Comparison of ENCODE assay signal across 2 cellular contexts in genomic region chr2:207729465-207729998, GRCh38.
TF ChIP-seq lines count a peak whose summit lies in the region.

No MANE protein-coding gene starts in this region.

TF ChIP-seq in GM23338, 12 proteins besides CTCF, POLR2A, EP300 and RAD21 (continued from another document):
- TF ChIP-seq STAT1 (IDR thresholded peaks at IDR 0.05; ENCODE audit: unreplicated experiment) = no peak
- no peak for TF ChIP-seq EZH2phosphoT487 (IDR thresholded peaks at IDR 0.05; ENCODE audit: unreplicated experiment)
- TF ChIP-seq EZH2 (IDR thresholded peaks at IDR 0.05; ENCODE audit: low read depth, unreplicated experiment) = no peak
- no peak for TF ChIP-seq POLR2AphosphoS5 (IDR thresholded peaks at IDR 0.05; ENCODE audit: low read depth)
- TF ChIP-seq, protein P1, sequence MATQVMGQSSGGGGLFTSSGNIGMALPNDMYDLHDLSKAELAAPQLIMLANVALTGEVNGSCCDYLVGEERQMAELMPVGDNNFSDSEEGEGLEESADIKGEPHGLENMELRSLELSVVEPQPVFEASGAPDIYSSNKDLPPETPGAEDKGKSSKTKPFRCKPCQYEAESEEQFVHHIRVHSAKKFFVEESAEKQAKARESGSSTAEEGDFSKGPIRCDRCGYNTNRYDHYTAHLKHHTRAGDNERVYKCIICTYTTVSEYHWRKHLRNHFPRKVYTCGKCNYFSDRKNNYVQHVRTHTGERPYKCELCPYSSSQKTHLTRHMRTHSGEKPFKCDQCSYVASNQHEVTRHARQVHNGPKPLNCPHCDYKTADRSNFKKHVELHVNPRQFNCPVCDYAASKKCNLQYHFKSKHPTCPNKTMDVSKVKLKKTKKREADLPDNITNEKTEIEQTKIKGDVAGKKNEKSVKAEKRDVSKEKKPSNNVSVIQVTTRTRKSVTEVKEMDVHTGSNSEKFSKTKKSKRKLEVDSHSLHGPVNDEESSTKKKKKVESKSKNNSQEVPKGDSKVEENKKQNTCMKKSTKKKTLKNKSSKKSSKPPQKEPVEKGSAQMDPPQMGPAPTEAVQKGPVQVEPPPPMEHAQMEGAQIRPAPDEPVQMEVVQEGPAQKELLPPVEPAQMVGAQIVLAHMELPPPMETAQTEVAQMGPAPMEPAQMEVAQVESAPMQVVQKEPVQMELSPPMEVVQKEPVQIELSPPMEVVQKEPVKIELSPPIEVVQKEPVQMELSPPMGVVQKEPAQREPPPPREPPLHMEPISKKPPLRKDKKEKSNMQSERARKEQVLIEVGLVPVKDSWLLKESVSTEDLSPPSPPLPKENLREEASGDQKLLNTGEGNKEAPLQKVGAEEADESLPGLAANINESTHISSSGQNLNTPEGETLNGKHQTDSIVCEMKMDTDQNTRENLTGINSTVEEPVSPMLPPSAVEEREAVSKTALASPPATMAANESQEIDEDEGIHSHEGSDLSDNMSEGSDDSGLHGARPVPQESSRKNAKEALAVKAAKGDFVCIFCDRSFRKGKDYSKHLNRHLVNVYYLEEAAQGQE (IDR thresholded peaks at IDR 0.05; ENCODE audit: unreplicated experiment) = no peak
- TF ChIP-seq, protein P2, sequence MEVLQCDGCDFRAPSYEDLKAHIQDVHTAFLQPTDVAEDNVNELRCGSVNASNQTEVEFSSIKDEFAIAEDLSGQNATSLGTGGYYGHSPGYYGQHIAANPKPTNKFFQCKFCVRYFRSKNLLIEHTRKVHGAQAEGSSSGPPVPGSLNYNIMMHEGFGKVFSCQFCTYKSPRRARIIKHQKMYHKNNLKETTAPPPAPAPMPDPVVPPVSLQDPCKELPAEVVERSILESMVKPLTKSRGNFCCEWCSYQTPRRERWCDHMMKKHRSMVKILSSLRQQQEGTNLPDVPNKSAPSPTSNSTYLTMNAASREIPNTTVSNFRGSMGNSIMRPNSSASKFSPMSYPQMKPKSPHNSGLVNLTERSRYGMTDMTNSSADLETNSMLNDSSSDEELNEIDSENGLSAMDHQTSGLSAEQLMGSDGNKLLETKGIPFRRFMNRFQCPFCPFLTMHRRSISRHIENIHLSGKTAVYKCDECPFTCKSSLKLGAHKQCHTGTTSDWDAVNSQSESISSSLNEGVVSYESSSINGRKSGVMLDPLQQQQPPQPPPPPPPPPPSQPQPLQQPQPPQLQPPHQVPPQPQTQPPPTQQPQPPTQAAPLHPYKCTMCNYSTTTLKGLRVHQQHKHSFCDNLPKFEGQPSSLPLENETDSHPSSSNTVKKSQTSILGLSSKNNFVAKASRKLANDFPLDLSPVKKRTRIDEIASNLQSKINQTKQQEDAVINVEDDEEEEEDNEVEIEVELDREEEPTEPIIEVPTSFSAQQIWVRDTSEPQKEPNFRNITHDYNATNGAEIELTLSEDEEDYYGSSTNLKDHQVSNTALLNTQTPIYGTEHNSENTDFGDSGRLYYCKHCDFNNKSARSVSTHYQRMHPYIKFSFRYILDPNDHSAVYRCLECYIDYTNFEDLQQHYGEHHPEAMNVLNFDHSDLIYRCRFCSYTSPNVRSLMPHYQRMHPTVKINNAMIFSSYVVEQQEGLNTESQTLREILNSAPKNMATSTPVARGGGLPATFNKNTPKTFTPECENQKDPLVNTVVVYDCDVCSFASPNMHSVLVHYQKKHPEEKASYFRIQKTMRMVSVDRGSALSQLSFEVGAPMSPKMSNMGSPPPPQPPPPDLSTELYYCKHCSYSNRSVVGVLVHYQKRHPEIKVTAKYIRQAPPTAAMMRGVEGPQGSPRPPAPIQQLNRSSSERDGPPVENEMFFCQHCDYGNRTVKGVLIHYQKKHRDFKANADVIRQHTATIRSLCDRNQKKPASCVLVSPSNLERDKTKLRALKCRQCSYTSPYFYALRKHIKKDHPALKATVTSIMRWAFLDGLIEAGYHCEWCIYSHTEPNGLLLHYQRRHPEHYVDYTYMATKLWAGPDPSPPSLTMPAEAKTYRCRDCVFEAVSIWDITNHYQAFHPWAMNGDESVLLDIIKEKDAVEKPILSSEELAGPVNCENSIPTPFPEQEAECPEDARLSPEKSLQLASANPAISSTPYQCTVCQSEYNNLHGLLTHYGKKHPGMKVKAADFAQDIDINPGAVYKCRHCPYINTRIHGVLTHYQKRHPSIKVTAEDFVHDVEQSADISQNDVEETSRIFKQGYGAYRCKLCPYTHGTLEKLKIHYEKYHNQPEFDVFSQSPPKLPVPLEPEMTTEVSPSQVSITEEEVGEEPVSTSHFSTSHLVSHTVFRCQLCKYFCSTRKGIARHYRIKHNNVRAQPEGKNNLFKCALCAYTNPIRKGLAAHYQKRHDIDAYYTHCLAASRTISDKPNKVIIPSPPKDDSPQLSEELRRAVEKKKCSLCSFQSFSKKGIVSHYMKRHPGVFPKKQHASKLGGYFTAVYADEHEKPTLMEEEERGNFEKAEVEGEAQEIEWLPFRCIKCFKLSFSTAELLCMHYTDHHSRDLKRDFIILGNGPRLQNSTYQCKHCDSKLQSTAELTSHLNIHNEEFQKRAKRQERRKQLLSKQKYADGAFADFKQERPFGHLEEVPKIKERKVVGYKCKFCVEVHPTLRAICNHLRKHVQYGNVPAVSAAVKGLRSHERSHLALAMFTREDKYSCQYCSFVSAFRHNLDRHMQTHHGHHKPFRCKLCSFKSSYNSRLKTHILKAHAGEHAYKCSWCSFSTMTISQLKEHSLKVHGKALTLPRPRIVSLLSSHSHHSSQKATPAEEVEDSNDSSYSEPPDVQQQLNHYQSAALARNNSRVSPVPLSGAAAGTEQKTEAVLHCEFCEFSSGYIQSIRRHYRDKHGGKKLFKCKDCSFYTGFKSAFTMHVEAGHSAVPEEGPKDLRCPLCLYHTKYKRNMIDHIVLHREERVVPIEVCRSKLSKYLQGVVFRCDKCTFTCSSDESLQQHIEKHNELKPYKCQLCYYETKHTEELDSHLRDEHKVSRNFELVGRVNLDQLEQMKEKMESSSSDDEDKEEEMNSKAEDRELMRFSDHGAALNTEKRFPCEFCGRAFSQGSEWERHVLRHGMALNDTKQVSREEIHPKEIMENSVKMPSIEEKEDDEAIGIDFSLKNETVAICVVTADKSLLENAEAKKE (CRISPR knock-in tag; IDR thresholded peaks at IDR 0.05) = no peak
- TF ChIP-seq ZNF331 (CRISPR knock-in tag; IDR thresholded peaks at IDR 0.05; ENCODE audit: low read depth) = no peak
- no peak for TF ChIP-seq NANOG (IDR thresholded peaks at IDR 0.05; ENCODE audit: borderline replicate concordance)
- no peak for TF ChIP-seq JUNB (IDR thresholded peaks at IDR 0.05; ENCODE audit: unreplicated experiment)

TF ChIP-seq in WTC11, 78 proteins besides CTCF, POLR2A, EP300 and RAD21 (continued from another document):
- TF ChIP-seq, protein P3, sequence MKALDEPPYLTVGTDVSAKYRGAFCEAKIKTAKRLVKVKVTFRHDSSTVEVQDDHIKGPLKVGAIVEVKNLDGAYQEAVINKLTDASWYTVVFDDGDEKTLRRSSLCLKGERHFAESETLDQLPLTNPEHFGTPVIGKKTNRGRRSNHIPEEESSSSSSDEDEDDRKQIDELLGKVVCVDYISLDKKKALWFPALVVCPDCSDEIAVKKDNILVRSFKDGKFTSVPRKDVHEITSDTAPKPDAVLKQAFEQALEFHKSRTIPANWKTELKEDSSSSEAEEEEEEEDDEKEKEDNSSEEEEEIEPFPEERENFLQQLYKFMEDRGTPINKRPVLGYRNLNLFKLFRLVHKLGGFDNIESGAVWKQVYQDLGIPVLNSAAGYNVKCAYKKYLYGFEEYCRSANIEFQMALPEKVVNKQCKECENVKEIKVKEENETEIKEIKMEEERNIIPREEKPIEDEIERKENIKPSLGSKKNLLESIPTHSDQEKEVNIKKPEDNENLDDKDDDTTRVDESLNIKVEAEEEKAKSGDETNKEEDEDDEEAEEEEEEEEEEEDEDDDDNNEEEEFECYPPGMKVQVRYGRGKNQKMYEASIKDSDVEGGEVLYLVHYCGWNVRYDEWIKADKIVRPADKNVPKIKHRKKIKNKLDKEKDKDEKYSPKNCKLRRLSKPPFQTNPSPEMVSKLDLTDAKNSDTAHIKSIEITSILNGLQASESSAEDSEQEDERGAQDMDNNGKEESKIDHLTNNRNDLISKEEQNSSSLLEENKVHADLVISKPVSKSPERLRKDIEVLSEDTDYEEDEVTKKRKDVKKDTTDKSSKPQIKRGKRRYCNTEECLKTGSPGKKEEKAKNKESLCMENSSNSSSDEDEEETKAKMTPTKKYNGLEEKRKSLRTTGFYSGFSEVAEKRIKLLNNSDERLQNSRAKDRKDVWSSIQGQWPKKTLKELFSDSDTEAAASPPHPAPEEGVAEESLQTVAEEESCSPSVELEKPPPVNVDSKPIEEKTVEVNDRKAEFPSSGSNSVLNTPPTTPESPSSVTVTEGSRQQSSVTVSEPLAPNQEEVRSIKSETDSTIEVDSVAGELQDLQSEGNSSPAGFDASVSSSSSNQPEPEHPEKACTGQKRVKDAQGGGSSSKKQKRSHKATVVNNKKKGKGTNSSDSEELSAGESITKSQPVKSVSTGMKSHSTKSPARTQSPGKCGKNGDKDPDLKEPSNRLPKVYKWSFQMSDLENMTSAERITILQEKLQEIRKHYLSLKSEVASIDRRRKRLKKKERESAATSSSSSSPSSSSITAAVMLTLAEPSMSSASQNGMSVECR (CRISPR knock-in tag; IDR thresholded peaks at IDR 0.05; ENCODE audit: borderline replicate concordance) = no peak
- no peak for TF ChIP-seq CREB1 (CRISPR knock-in tag; IDR thresholded peaks at IDR 0.05)
- TF ChIP-seq NR1H2 (CRISPR knock-in tag; IDR thresholded peaks at IDR 0.05) = no peak
